8 cellular contexts compared by ENCODE assay signal in the genomic region with DNA sequence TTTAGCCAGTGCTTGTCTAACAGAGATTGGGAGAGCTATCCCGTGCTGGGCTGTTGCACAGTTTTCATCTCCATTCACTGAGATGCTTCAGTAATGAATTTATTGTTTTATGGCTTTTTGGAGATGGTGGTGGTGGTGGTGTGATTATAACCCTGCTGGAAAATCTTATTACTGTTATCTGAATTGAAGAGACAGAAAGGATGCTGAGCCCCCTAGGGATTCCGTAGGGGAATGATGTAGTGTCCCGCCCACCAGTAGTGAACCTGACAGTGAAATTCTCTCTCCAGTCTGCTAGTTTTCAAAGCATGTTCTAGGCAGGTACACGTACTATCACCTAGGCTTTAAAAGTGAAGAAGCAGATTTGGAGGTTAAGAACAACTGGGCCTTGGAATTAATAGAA. TPM values are rescaled to one million over a fixed set of nuclear protein-coding genes. Genes with fewer than 3 reads are reported as not detected.
DNase-seq lines count a peak whose midpoint lies in the region; FAIRE-seq and TF ChIP-seq lines count a peak whose summit lies in the region.

No MANE protein-coding gene starts in this region.

- H3K27me3 ChIP-seq in BJ (ENCODE audit: control insufficient read depth, insufficient read depth, low read length) (no peaks in the 10 kb centered on the region), bronchial epithelial cell (ENCODE audit: control insufficient read depth, insufficient read depth, low read length) (no peaks in the 10 kb centered on the region), muscle layer of duodenum (ENCODE audit: low read depth, low read length) (peaks cover 5% of the 10 kb centered on the region), colonic mucosa (no peaks in the 10 kb centered on the region)

- TF ChIP-seq POLR2A in erythroblast (IDR thresholded peaks at IDR 0.05; ENCODE audit: low read length), result no peak

- FAIRE-seq in bronchial epithelial cell (lab: Jason Lieb, UNC), result no peak

- peak overlapping the region; percentile 5 for H3K27ac ChIP-seq in muscle layer of duodenum (ENCODE audit: low read length)
- no peak overlapping the region for H3K27ac ChIP-seq in colonic mucosa

- intact Hi-C loops in colonic mucosa (cut with DNase I), result loop anchor here (10.0 kb wide), 2 partner anchors 133 to 177 kb away; a partner anchor contains a TSS

- no peak overlapping the region for H3K9ac ChIP-seq in colonic mucosa (ENCODE audit: low read depth in 2 of 2, low read length in 2 of 2)

- H3K9me3 ChIP-seq in muscle layer of duodenum (ENCODE audit: control insufficient read depth in 1 of 2, low read length in 2 of 2) (no peaks in the 10 kb centered on the region), colonic mucosa (no peaks in the 10 kb centered on the region)

- H3K4me3 ChIP-seq in BJ (ENCODE audit: low read depth, low read length) (peak overlapping the region; percentile 93), bronchial epithelial cell (ENCODE audit: low read depth, low read length) (peak overlapping the region; percentile 90), muscle layer of duodenum (ENCODE audit: low read depth in 1 of 2, low read length in 2 of 2) (peak overlapping the region; percentile 67 to 85), colonic mucosa (no peak overlapping the region)

- POLR2A ChIA-PET in BJ (lab: Charles Lee), result interaction anchor here (0.6 kb wide), 1 partner anchor 60 kb away, joined by 3 read pairs; no protein-coding TSS in a partner anchor

- CTCF ChIA-PET in BJ (lab: Yijun Ruan, JAX), result interaction anchor here (0.6 to 2.4 kb wide), 5 partner anchors 27 to 177 kb away, joined by 3 to 8 read pairs (median 4); no protein-coding TSS in a partner anchor

- DNase-seq in BJ (ENCODE audit: low read depth) (no peak), HT1080 (ENCODE audit: low read depth) (peak; percentile 57), bronchial epithelial cell (ENCODE audit: low read depth) (no peak), NCI-H446 treated with DMSO at 0.1 percent for 48 hours (lab: John Stamatoyannopoulos, UW) (no peak), erythroblast (lab: John Stamatoyannopoulos, UW) (no peak), H4 (ENCODE audit: low spot score) (no peak), colonic mucosa (no peak)

- peaks cover 0 to 17% of the 10 kb centered on the region in 2 donors for H3K4me1 ChIP-seq in muscle layer of duodenum (ENCODE audit: control insufficient read depth in 1 of 2, insufficient read depth in 2 of 2, low read length in 2 of 2)
- H3K4me1 ChIP-seq in colonic mucosa, result peaks cover 6% of the 10 kb centered on the region

- TF ChIP-seq CTCF in BJ (IDR thresholded peaks at IDR 0.05; ENCODE audit: insufficient read depth, low read depth, low read length), result peak; percentile 30; the same call in 1 of the 2 replicates
- TF ChIP-seq CTCF in bronchial epithelial cell (IDR thresholded peaks at IDR 0.05; ENCODE audit: insufficient read depth, low read length, severe bottlenecking), result no peak
- TF ChIP-seq CTCF in colonic mucosa (IDR thresholded peaks at IDR 0.05), result no peak

- H3K36me3 ChIP-seq in BJ (ENCODE audit: control insufficient read depth, insufficient read depth, low read length) (peaks cover 2% of the 10 kb centered on the region; the same call in 1 of the 2 replicates), bronchial epithelial cell (ENCODE audit: control insufficient read depth, insufficient read depth, low read length) (peaks cover 6% of the 10 kb centered on the region), muscle layer of duodenum (ENCODE audit: control insufficient read depth in 1 of 2, insufficient read depth in 2 of 2, low read length in 2 of 2) (peaks cover 0 to 11% of the 10 kb centered on the region in 2 donors), colonic mucosa (no peaks in the 10 kb centered on the region)

RNA-seq across cellular contexts. Expression of a gene that starts 1.9 kb away (rescaled TPM):
- 116 and 183 TPM in 2 replicates for polyA plus RNA-seq in BJ (2011; rRNA removed)
- 179 and 210 TPM in 2 replicates for polyA minus RNA-seq in BJ (2011; rRNA and poly(A)+ RNA removed)
- 48.4 and 57.3 TPM in 2 replicates for total RNA-seq in HT1080 (2014; rRNA removed; shearing (Covaris generic))
- 99.5 and 135 TPM in 2 replicates for polyA plus RNA-seq in HT1080 (2015; cell fraction: cytosol; rRNA removed)
- 113 and 114 TPM in 2 replicates for polyA plus RNA-seq in HT1080 (2015; cell fraction: nucleus; rRNA removed)
- total RNA-seq in bronchial epithelial cell (28.8 and 60.0 TPM in 2 replicates), colonic mucosa (10 to 100 TPM; 15.9 to 25.7 TPM)
- 22.8 and 27.5 TPM in 2 replicates for total RNA-seq in H4 (2014; rRNA removed; shearing (Covaris generic))
